13 cellular contexts compared by ENCODE assay signal in the genomic region with DNA sequence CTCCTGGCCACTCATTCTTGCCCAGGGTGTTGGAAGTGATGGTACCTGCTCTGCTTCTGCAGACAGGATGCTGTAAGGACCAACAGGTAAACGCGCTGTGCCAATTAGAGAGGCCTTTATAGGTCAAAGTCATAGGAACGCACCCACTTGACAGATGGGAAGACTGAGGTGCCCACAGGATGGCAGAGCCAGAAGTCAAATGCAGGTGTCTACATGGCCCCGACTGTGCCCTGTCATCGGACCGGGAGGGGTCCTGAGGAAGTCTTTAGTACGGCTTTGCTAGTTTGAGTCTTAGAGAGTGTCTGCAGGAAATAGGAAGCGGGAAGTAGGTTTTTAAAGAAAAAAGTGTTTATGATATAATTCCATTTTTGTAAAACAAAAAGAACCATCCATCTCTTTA. TPM values are rescaled to one million over a fixed set of nuclear protein-coding genes. Genes with fewer than 3 reads are reported as not detected.
DNase-seq lines count a peak whose midpoint lies in the region; ATAC-seq, FAIRE-seq and TF ChIP-seq lines count a peak whose summit lies in the region.
"Had no signal": no experiment of that assay in that cellular context is flagged by ENCODE, and none has a peak within 500 bp of the region (broad histone marks: within the 10 kb centered on the region; RNA-seq: fewer than 3 reads in every experiment).

No MANE protein-coding gene starts in this region.

- no peaks in the 10 kb centered on the region for H3K27me3 Mint-ChIP-seq in activated CD4-positive, alpha-beta T cell treated with anti-CD3 and anti-CD28 coated beads, Interleukin-2, amount 10 ng/mL, durations not matched to agents 24 days and 14 days

- 35% methylated on average over 6 of the region's 8 CpGs for WGBS in HepG2 (ENCODE audit: low lambda C conversion rate)

- no peaks in the 10 kb centered on the region for H3K27me3 ChIP-seq in adipocyte (replicated peaks; ENCODE audit: control insufficient read depth, insufficient read depth, low read length)
- peaks cover 1 to 35% of the 10 kb centered on the region in 2 experiments; a peak in 4 of 5 replicates for H3K27me3 ChIP-seq in HepG2 (ENCODE audit: control insufficient read depth in 1 of 2, insufficient read depth in 2 of 2, low read length in 2 of 2)
- H3K27me3 ChIP-seq in stomach smooth muscle (ENCODE audit: control insufficient read depth in 1 of 2, insufficient read depth in 2 of 2, low read length in 2 of 2): no peaks in the 10 kb centered on the region

- no peak for DNase-seq in activated CD4-positive, alpha-beta T cell treated with anti-CD3 and anti-CD28 coated beads, Interleukin-2, amount 10 ng/mL, durations not matched to agents 24 days and 14 days
- no peak for DNase-seq in activated CD4-positive, alpha-beta T cell treated with anti-CD3 and anti-CD28 coated beads, Interleukin-2, amount 50 U/mL, for 48 hours
- DNase-seq in adipocyte (ENCODE audit: low read depth) (no peak), HepG2 (ENCODE audit: low spot score) (no peak), H54 (ENCODE audit: insufficient read length, low spot score) (no peak), D721Med (ENCODE audit: insufficient read length, low spot score) (no peak)
- DNase-seq: ACHN, NCI-H1417 had no signal

- peaks cover 12% of the 10 kb centered on the region for H3K36me3 Mint-ChIP-seq in activated CD4-positive, alpha-beta T cell treated with anti-CD3 and anti-CD28 coated beads, Interleukin-2, amount 10 ng/mL, durations not matched to agents 24 days and 14 days (ENCODE audit: low read depth)

- peak overlapping the region; percentile 71 for H3K9ac ChIP-seq in adipocyte (ENCODE audit: low read length)
- H3K9ac ChIP-seq in HepG2 (ENCODE audit: insufficient read depth, low read depth, low read length): no peak overlapping the region
- no peak overlapping the region for H3K9ac ChIP-seq in stomach smooth muscle (ENCODE audit: low read length in 2 of 2)

- in situ Hi-C loops in HepG2 (cut with HindIII; ENCODE audit: extremely low pct_ligation_motif_present, low pct_unique_long_range_greater_than_20kb): no loop called here

- H3K4me1 Mint-ChIP-seq in activated CD4-positive, alpha-beta T cell treated with anti-CD3 and anti-CD28 coated beads, Interleukin-2, amount 10 ng/mL, durations not matched to agents 24 days and 14 days: peaks cover 44% of the 10 kb centered on the region

- TF ChIP-seq POLR2A in HepG2 (IDR thresholded peaks at IDR 0.05; ENCODE audit: insufficient read depth in 1 of 2, low read depth in 2 of 2, low read length in 2 of 2) (no peak), H54 (IDR thresholded peaks at IDR 0.05; ENCODE audit: low read depth, low read length) (no peak)

- H2AFZ ChIP-seq in HepG2 (ENCODE audit: low read length): no peak overlapping the region

- no peaks in the 10 kb centered on the region for H3K9me3 Mint-ChIP-seq in activated CD4-positive, alpha-beta T cell treated with anti-CD3 and anti-CD28 coated beads, Interleukin-2, amount 10 ng/mL, durations not matched to agents 24 days and 14 days

- H3K4me3 ChIP-seq in adipocyte (ENCODE audit: low read length) (peak overlapping the region; percentile 41), HepG2 (replicated peaks in 1 of 3; ENCODE audit: insufficient read depth in 1 of 3, low read depth in 2 of 3, low read length in 3 of 3) (no peak overlapping the region), stomach smooth muscle (ENCODE audit: low read length in 2 of 2) (peak overlapping the region in 1 of 2 donors; percentile 35)

- no peaks in the 10 kb centered on the region for H4K20me1 ChIP-seq in HepG2 (ENCODE audit: insufficient read depth, low read length)

- peaks cover 6% of the 10 kb centered on the region for H3K36me3 ChIP-seq in adipocyte (ENCODE audit: control insufficient read depth, insufficient read depth, low read length, severe bottlenecking)
- H3K36me3 ChIP-seq in HepG2 (replicated peaks in 1 of 2; ENCODE audit: control insufficient read depth in 1 of 2, insufficient read depth in 2 of 2, low read length in 2 of 2): no peaks in the 10 kb centered on the region
- no peaks in the 10 kb centered on the region for H3K36me3 ChIP-seq in stomach smooth muscle (ENCODE audit: control insufficient read depth in 2 of 2, insufficient read depth in 2 of 2, low read length in 2 of 2)

- POLR2A ChIA-PET in HepG2 (lab: Yijun Ruan, JAX): no interaction called here

- intact Hi-C loops in activated CD4-positive, alpha-beta T cell treated with anti-CD3 and anti-CD28 coated beads, Interleukin-2, amount 10 ng/mL, durations not matched to agents 24 days and 14 days (cut with micrococcal nuclease): loop anchor here (2.0 kb wide), 1 partner anchor 15 kb away; no protein-coding TSS in a partner anchor
- intact Hi-C loops in HepG2 (cut with micrococcal nuclease; ENCODE audit: unreplicated experiment): no loop called here

- ATAC-seq in HepG2 (no peak), GM18858 (IDR thresholded peaks at IDR 0.05; ENCODE audit: unreplicated experiment) (no peak)

- no peaks in the 10 kb centered on the region for H3K9me3 ChIP-seq in adipocyte (ENCODE audit: control insufficient read depth, low read length)
- no peaks in the 10 kb centered on the region for H3K9me3 ChIP-seq in HepG2 (ENCODE audit: low read length)
- H3K9me3 ChIP-seq in stomach smooth muscle (ENCODE audit: control insufficient read depth in 2 of 2, low read length in 2 of 2): no peaks in the 10 kb centered on the region

- CTCF ChIA-PET in HepG2 (lab: Yijun Ruan, JAX; ENCODE audit: low intra/inter-chr PET ratio, low total read pairs): no interaction called here

- peak overlapping the region; percentile 78 for H3K4me3 Mint-ChIP-seq in activated CD4-positive, alpha-beta T cell treated with anti-CD3 and anti-CD28 coated beads, Interleukin-2, amount 10 ng/mL, durations not matched to agents 24 days and 14 days

- no peak overlapping the region for H3K4me2 ChIP-seq in HepG2 (ENCODE audit: low read depth, low read length)

- TF ChIP-seq EP300 in HepG2 (IDR thresholded peaks at IDR 0.05; ENCODE audit: low read depth in 2 of 2, low read length in 2 of 2) (no peak), HepG2 (CRISPR knock-in tag; IDR thresholded peaks at IDR 0.05; ENCODE audit: borderline replicate concordance) (no peak)

- TF ChIP-seq CTCF in HepG2 (CRISPR knock-in tag; IDR thresholded peaks at IDR 0.05) (no peak), D721Med (IDR thresholded peaks at IDR 0.05; ENCODE audit: insufficient read depth, missing control alignments) (no peak)

- no peaks in the 10 kb centered on the region for H3K79me2 ChIP-seq in HepG2 (ENCODE audit: insufficient read depth, low read length)

- BruUV-seq in HepG2 (replicated peaks; lab: Mats Ljungman, UMichigan): no TSS peak

- FAIRE-seq in HepG2 (lab: Jason Lieb, UNC) (no peak), H54 (lab: Jason Lieb, UNC) (no peak), D721Med (lab: Jason Lieb, UNC) (no peak)
- FAIRE-seq: endometrium, G401.6 had no signal

- H3K4me1 ChIP-seq in adipocyte (ENCODE audit: control insufficient read depth, insufficient read depth, low read length) (peaks cover 76% of the 10 kb centered on the region), HepG2 (ENCODE audit: insufficient read depth, low read length) (0 out of 2 replicates have a peak, but pooled peaks cover 6% of the 10 kb centered on the region), stomach smooth muscle (ENCODE audit: control insufficient read depth, insufficient read depth, low read length) (peaks cover 73% of the 10 kb centered on the region)

- peak overlapping the region; percentile 91 for H3K27ac Mint-ChIP-seq in activated CD4-positive, alpha-beta T cell treated with anti-CD3 and anti-CD28 coated beads, Interleukin-2, amount 10 ng/mL, durations not matched to agents 24 days and 14 days
- H3K27ac Mint-ChIP-seq: progenitor cell of endocrine pancreas had no signal

- TF ChIP-seq RAD21 in HepG2 (CRISPR knock-in tag; IDR thresholded peaks at IDR 0.05): no peak

- H3K27ac ChIP-seq in HepG2 (ENCODE audit: extremely low read length, insufficient read depth, low read length) (no peak overlapping the region), stomach smooth muscle (ENCODE audit: low read length) (peak overlapping the region; percentile 86)

TF ChIP-seq in HepG2, 621 proteins besides CTCF, POLR2A, EP300 and RAD21:
- no peak for TF ChIP-seq U2AF2 (IDR thresholded peaks at IDR 0.05; ENCODE audit: low read depth, low read length)
- peak; percentile 77 for TF ChIP-seq ZNF629 (CRISPR knock-in tag; conservative IDR thresholded peaks at IDR 0.05)

RNA-seq across cellular contexts. Expression of a gene that starts 57.3 kb away (rescaled TPM):
- 183 and 185 TPM in 2 replicates for total RNA-seq in activated CD4-positive, alpha-beta T cell treated with anti-CD3 and anti-CD28 coated beads, Interleukin-2, amount 10 ng/mL, durations not matched to agents 24 days and 14 days
- total RNA-seq in HepG2 (2016; rRNA removed; fragmentation: Illumina TruSeq; extraction: Trizol): 0.21 and 0.29 TPM in 2 replicates
- total RNA-seq in HepG2 (2016; cell fraction: cytosol; rRNA removed; fragmentation: Illumina TruSeq; extraction: Trizol; ENCODE audit: low read depth): not detected in 2 replicates
- 0.13 and 0.32 TPM in 2 replicates for total RNA-seq in HepG2 (2016; cell fraction: insoluble cytoplasmic fraction; rRNA removed; fragmentation: Illumina TruSeq; extraction: Trizol)
- 0.09 and 0.14 TPM in 2 replicates for total RNA-seq in HepG2 (2016; cell fraction: membrane; rRNA removed; fragmentation: Illumina TruSeq; extraction: Trizol)
- total RNA-seq in HepG2 (2016; cell fraction: nucleus; rRNA removed; fragmentation: Illumina TruSeq; extraction: Trizol): 0.19 and 0.25 TPM in 2 replicates
- 1.3 and 1.5 TPM in 2 replicates for polyA plus RNA-seq in HepG2 (2011; rRNA removed)
- polyA plus RNA-seq in HepG2 (2011; cell fraction: cytosol; rRNA removed): 1.3 and 1.5 TPM in 2 replicates
- polyA plus RNA-seq in HepG2 (2011; cell fraction: nucleus; rRNA removed): 1.1 TPM in 2 replicates
- 1.6 and 4.1 TPM in 2 replicates for polyA plus RNA-seq in HepG2 (2012)
- polyA plus RNA-seq in HepG2 (2016; cell fraction: cytosol; fragmentation: Illumina TruSeq; extraction: Trizol; ENCODE audit: low read depth): 0.05 and 0.09 TPM in 2 replicates
- polyA plus RNA-seq in HepG2 (2016; cell fraction: insoluble cytoplasmic fraction; fragmentation: Illumina TruSeq; extraction: Trizol; ENCODE audit: low read depth): 0.26 and 0.28 TPM in 2 replicates
- 0.09 TPM in 1 of 2 replicates, not detected in the other for polyA plus RNA-seq in HepG2 (2016; cell fraction: membrane; fragmentation: Illumina TruSeq; extraction: Trizol; ENCODE audit: low read depth)
- polyA plus RNA-seq in HepG2 (2016; cell fraction: nucleus; fragmentation: Illumina TruSeq; extraction: Trizol; ENCODE audit: insufficient read depth, low read depth): 0.16 and 0.31 TPM in 2 replicates
- 3.6 and 8.9 TPM in 2 replicates for polyA minus RNA-seq in HepG2 (2011; rRNA and poly(A)+ RNA removed; ENCODE audit: low replicate concordance)
- polyA minus RNA-seq in HepG2 (2011; cell fraction: cytosol; rRNA and poly(A)+ RNA removed): 1.5 and 2.0 TPM in 2 replicates
- polyA minus RNA-seq in HepG2 (2011; cell fraction: nucleus; rRNA and poly(A)+ RNA removed): 0.75 and 1.3 TPM in 2 replicates

Comparison
In these comparisons a context has a peak if more than half of its experiments do, and no peak if none do; other contexts are left out.
1. RNA of a gene that starts 57.3 kb away (total RNA-seq): 183 to 185 TPM in activated CD4-positive, alpha-beta T cell treated with anti-CD3 and anti-CD28 coated beads, Interleukin-2, amount 10 ng/mL, durations not matched to agents 24 days and 14 days; 0.09 to 0.32 TPM in HepG2; every median in the first group is over 100 times any median in the second.